Comparison of ENCODE assay signal across 19 cellular contexts in genomic region chr22:49643466-49643865, GRCh38.
DNase-seq lines count a peak whose midpoint lies in the region; ATAC-seq and TF ChIP-seq lines count a peak whose summit lies in the region.
"Had no signal": no experiment of that assay in that cellular context is flagged by ENCODE, and none has a peak within 500 bp of the region (broad histone marks: within the 10 kb centered on the region; RNA-seq: fewer than 3 reads in every experiment).

No MANE protein-coding gene starts in this region.

- no peak overlapping the region for H3K9ac ChIP-seq in neuronal stem cell (ENCODE audit: low read depth, low read length, poor library complexity)

- peak overlapping the region; percentile 26 for H2BK15ac ChIP-seq in neuronal stem cell (ENCODE audit: low read length)

- peak overlapping the region; percentile 58 for H3K4ac ChIP-seq in neuronal stem cell (ENCODE audit: low read length)

- in situ Hi-C loops in G401 (cut with HindIII; ENCODE audit: low sequenced_read_pairs) = no loop called here

- H4K91ac ChIP-seq in neuronal stem cell (ENCODE audit: low read depth, low read length, poor library complexity) = no peak overlapping the region

- H3K27me3 ChIP-seq in neuronal stem cell (ENCODE audit: control insufficient read depth in 3 of 3, insufficient read depth in 3 of 3, low read depth in 1 of 3, low read length in 3 of 3) = peaks cover 0 to 2% (median 0%) of the 10 kb centered on the region in 3 experiments
- H3K27me3 ChIP-seq in suprapubic skin = peaks cover 24% of the 10 kb centered on the region
- H3K27me3 ChIP-seq: BLaER1 treated with 17β-estradiol and CSF1 and Interleukin-3, amounts not matched to agents 10 nM and 100 nM had no signal

- H2BK120ac ChIP-seq in neuronal stem cell (ENCODE audit: low read depth, low read length) = no peak overlapping the region

- peak overlapping the region; percentile 87 for H2BK5ac ChIP-seq in neuronal stem cell (ENCODE audit: low read length)

- H3K14ac ChIP-seq in neuronal stem cell (ENCODE audit: low read length) = no peak overlapping the region

- H3K18ac ChIP-seq in neuronal stem cell (ENCODE audit: low read length) = peak overlapping the region; percentile 57

- no peak overlapping the region for H4K8ac ChIP-seq in neuronal stem cell (ENCODE audit: low read depth, low read length)

- no peak overlapping the region for H2BK12ac ChIP-seq in neuronal stem cell (ENCODE audit: low read length)

- peak overlapping the region; percentile 65 for H3K23ac ChIP-seq in neuronal stem cell (ENCODE audit: low read depth, low read length, poor library complexity)

- ATAC-seq in Right ventricle myocardium inferior (no peak), Right ventricle myocardium superior (ENCODE audit: poor library complexity) (no peak), GM19467 (IDR thresholded peaks at IDR 0.05; ENCODE audit: unreplicated experiment) (no peak)
- ATAC-seq: A549; CD8-positive, alpha-beta T cell had no signal

- H2AK5ac ChIP-seq in neuronal stem cell (ENCODE audit: low read depth, low read length) = peak overlapping the region; percentile 75

- H2AFZ ChIP-seq in neuronal stem cell (ENCODE audit: low read length) = no peak overlapping the region

- intact Hi-C loops in Right ventricle myocardium inferior (cut with DNase I) (no loop called here), Right ventricle myocardium superior (cut with DNase I) (no loop called here)

- TF ChIP-seq POLR2A in suprapubic skin (IDR thresholded peaks at IDR 0.05) = no peak

- no peak overlapping the region for H3K4me2 ChIP-seq in neuronal stem cell (ENCODE audit: insufficient read depth, low read length, poor library complexity, severe bottlenecking)
- H3K4me2 ChIP-seq: A549 had no signal

- no peak for TF ChIP-seq CTCF in suprapubic skin (IDR thresholded peaks at IDR 0.05)

- H3K9me3 ChIP-seq in neuronal stem cell (replicated peaks in 1 of 2; ENCODE audit: control insufficient read depth in 2 of 2, insufficient read depth in 1 of 2, low read depth in 1 of 2, low read length in 2 of 2) = peaks cover 0 to 3% of the 10 kb centered on the region in 2 donors
- no peaks in the 10 kb centered on the region for H3K9me3 ChIP-seq in suprapubic skin
- H3K9me3 ChIP-seq: A549, Caco-2 had no signal

- H3K4me1 ChIP-seq in neuronal stem cell (ENCODE audit: control insufficient read depth in 2 of 2, insufficient read depth in 1 of 2, low read depth in 1 of 2, low read length in 2 of 2) (peaks cover 0 to 1% of the 10 kb centered on the region in 2 donors), suprapubic skin (no peaks in the 10 kb centered on the region)
- H3K4me1 ChIP-seq: A549, Caco-2 had no signal

- DNase-seq in Right ventricle myocardium inferior (ENCODE audit: missing footprints) (peak; percentile 41), Right ventricle myocardium superior (no peak), G401 (ENCODE audit: low spot score) (peak; percentile 61), cerebellar cortex (ENCODE audit: low spot score) (peak; percentile 52), neuronal stem cell (ENCODE audit: low spot score) (no peak), suprapubic skin (ENCODE audit: low spot score in 2 of 2) (no peak), NCI-H2171 treated with DMSO at 0.1 percent for 48 hours (lab: John Stamatoyannopoulos, UW) (no peak)
- DNase-seq: AML-193; Caco-2; Calu3; CD4-positive, alpha-beta T cell; CD8-positive, alpha-beta T cell; DMS79 treated with DMSO at 0.1 percent for 48 hours; GDM1 had no signal

- no peak for TF ChIP-seq EP300 in suprapubic skin (IDR thresholded peaks at IDR 0.05)

- no peak overlapping the region for H3K4me3 ChIP-seq in neuronal stem cell (ENCODE audit: low read length in 2 of 2)
- no peak overlapping the region for H3K4me3 ChIP-seq in suprapubic skin
- H3K4me3 ChIP-seq: A549; BLaER1 treated with 17β-estradiol and CSF1 and Interleukin-3, amounts not matched to agents 10 nM and 100 nM had no signal

- H3K36me3 ChIP-seq in neuronal stem cell (replicated peaks in 1 of 2; ENCODE audit: control insufficient read depth in 2 of 2, insufficient read depth in 2 of 2, low read length in 2 of 2) (no peaks in the 10 kb centered on the region), suprapubic skin (no peaks in the 10 kb centered on the region)

- H3K27ac ChIP-seq in neuronal stem cell (replicated peaks; ENCODE audit: low read length) = no peak overlapping the region
- no peak overlapping the region for H3K27ac ChIP-seq in suprapubic skin
- H3K27ac ChIP-seq: 22Rv1; A549; BLaER1 treated with 17β-estradiol and CSF1 and Interleukin-3, amounts not matched to agents 10 nM and 100 nM; C4-2B had no signal

- WGBS in neuronal stem cell (ENCODE audit: extremely low coverage in 2 of 2, insufficient read length in 2 of 2, insufficient replicate concordance in 1 of 2), 2 donors = no CpG with 5 or more reads among the region's 16 CpGs
- WGBS in suprapubic skin = 96% methylated on average over 10 of the region's 16 CpGs

- H3K79me1 ChIP-seq in neuronal stem cell (ENCODE audit: low read depth, low read length) = peaks cover 1% of the 10 kb centered on the region

Comparison
In these comparisons a context has a peak if more than half of its experiments do, and no peak if none do; other contexts are left out.
1. DNase-seq: peak in Right ventricle myocardium inferior (single experiment), G401 (single experiment) and cerebellar cortex (single experiment); none in Right ventricle myocardium superior (single experiment), neuronal stem cell (single experiment), suprapubic skin (0 of 2) and NCI-H2171 treated with DMSO at 0.1 percent for 48 hours (single experiment).